In the genomic region with DNA sequence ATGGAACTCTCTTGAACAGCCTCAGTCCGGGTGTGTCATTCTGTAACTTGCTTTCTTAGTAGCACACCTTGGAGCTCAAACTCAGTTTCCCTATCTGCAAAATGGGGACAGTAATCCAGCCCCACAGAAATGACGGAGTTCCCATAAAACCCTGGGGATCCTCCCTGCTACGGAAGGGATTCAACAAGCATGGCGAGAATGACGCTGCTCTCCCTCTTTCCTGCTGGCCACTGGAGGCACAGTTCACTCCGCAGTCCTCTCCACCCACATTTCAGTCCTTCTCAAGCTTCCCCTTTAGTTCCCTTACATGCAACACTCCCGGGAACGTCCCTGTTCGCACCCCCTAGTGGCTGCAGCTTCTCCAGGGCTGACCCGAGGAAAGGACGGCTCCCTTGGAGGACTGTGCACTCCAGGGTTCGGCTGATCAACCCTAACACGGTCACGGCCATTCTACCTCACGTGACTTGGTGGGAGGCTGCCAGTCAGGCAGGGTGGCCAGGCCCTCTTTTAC, we compare ENCODE assay signal across 8 cellular contexts. TPM values are rescaled to one million over a fixed set of nuclear protein-coding genes. Genes with fewer than 3 reads are reported as not detected.
DNase-seq lines count a peak whose midpoint lies in the region; FAIRE-seq and TF ChIP-seq lines count a peak whose summit lies in the region.

No MANE protein-coding gene starts in this region.

- TF ChIP-seq RAD21 in H1 (IDR thresholded peaks at IDR 0.05 in 1 of 2, conservative IDR thresholded peaks at IDR 0.05 in 1 of 2; ENCODE audit: low read depth in 2 of 2, low read length in 2 of 2) = peak; percentile 56 to 67

- no peaks in the 10 kb centered on the region for H4K20me1 ChIP-seq in H1 (replicated peaks in 1 of 2; ENCODE audit: control insufficient read depth in 1 of 2, insufficient read depth in 2 of 2, low read length in 2 of 2)

- no peaks in the 10 kb centered on the region for H3K79me1 ChIP-seq in H1 (ENCODE audit: low read depth, low read length)

- peak overlapping the region; percentile 62; the same call in 1 of the 2 replicates for H4K8ac ChIP-seq in H1 (ENCODE audit: extremely low read depth, insufficient read depth, low read length)

- no peak overlapping the region; the same call in 1 of the 2 replicates for H2BK5ac ChIP-seq in H1 (ENCODE audit: low read depth, low read length)

- H3K27me3 ChIP-seq in Peyer's patch = no peaks in the 10 kb centered on the region
- no peaks in the 10 kb centered on the region for H3K27me3 ChIP-seq in H1 (replicated peaks in 1 of 4; ENCODE audit: control insufficient read depth in 3 of 4, extremely low read depth in 1 of 4, insufficient read depth in 3 of 4, low read length in 3 of 4)

- H4K91ac ChIP-seq in H1 (replicated peaks; ENCODE audit: insufficient read length, low read length) = peak overlapping the region; percentile 62

- DNase-seq in EH (ENCODE audit: low read depth) (peak; percentile 46), Peyer's patch (peak in 2 of 3 donors; percentile 82 to 84), H1 (ENCODE audit: low read depth in 1 of 2, low spot score in 2 of 2) (peak; percentile 79 to 89), mucosa of gallbladder (ENCODE audit: low spot score) (peak; percentile 49), DMS114 treated with DMSO at 0.1 percent for 48 hours (lab: John Stamatoyannopoulos, UW; ENCODE audit: unreplicated experiment) (no peak), NCI-H2029 treated with DMSO at 0.1 percent for 48 hours (lab: John Stamatoyannopoulos, UW) (no peak), frontal cortex (ENCODE audit: low spot score in 2 of 2) (no peak)
- no peak for DNase-seq in stimulated activated CD4-positive, alpha-beta T cell treated with anti-CD3 and anti-CD28 coated beads, Interleukin-2, amount 100 ng/mL, for 24 hours

- H3K36me3 ChIP-seq in Peyer's patch = peaks cover 0 to 8% (median 0%) of the 10 kb centered on the region in 3 donors
- H3K36me3 ChIP-seq in H1 (ENCODE audit: control insufficient read depth in 2 of 4, insufficient read depth in 4 of 4, low read length in 3 of 4) = no peaks in the 10 kb centered on the region

- H3K4me2 ChIP-seq in H1 (ENCODE audit: insufficient read depth in 1 of 2, low read depth in 2 of 2, low read length in 2 of 2) = peak overlapping the region in 1 of 2 experiments; percentile 39; a peak in 2 of 4 replicates

- peak overlapping the region; percentile 59; the same call in 1 of the 2 replicates for H2AFZ ChIP-seq in H1 (ENCODE audit: low read length)

- CTCF ChIA-PET in H1 (lab: Charles Lee; ENCODE audit: partially characterized antibody) = interaction anchor here (0.7 to 2.0 kb wide), 26 partner anchors 9 to 363 kb away, joined by 3 to 10 read pairs (median 4); no protein-coding TSS in a partner anchor

- H2BK12ac ChIP-seq in H1 (ENCODE audit: low read depth, low read length) = no peak overlapping the region; the same call in 1 of the 2 replicates

- H3K9ac ChIP-seq in H1 (replicated peaks in 1 of 4; ENCODE audit: extremely low read depth in 1 of 4, low read depth in 3 of 4, low read length in 3 of 4) = no peak overlapping the region

- H3K18ac ChIP-seq in H1 (ENCODE audit: extremely low read depth, low read length) = 0 out of 2 replicates have a peak overlapping the region, but pooled peaks have one; percentile 53

- no peak overlapping the region for H2BK120ac ChIP-seq in H1 (replicated peaks; ENCODE audit: low read depth, low read length)

- H2BK20ac ChIP-seq in H1 (ENCODE audit: low read length) = no peak overlapping the region

- no peak overlapping the region for H4K5ac ChIP-seq in H1 (ENCODE audit: insufficient read length, low read depth, low read length)

- H3K14ac ChIP-seq in H1 (ENCODE audit: insufficient read length) = no peak overlapping the region

- H2AK5ac ChIP-seq in H1 (ENCODE audit: low read depth, low read length) = no peak overlapping the region

- TF ChIP-seq POLR2A in Peyer's patch (IDR thresholded peaks at IDR 0.05) (no peak), H1 (IDR thresholded peaks at IDR 0.05; ENCODE audit: control extremely low read depth in 1 of 2, low read depth in 2 of 2, low read length in 2 of 2) (no peak)

- no peak overlapping the region for H3K4ac ChIP-seq in H1 (replicated peaks; ENCODE audit: insufficient read length, low read depth, low read length)

- peaks cover 0 to 19% (median 5%) of the 10 kb centered on the region in 4 donors for H3K4me1 ChIP-seq in Peyer's patch
- H3K4me1 ChIP-seq in H1 (replicated peaks in 1 of 4; ENCODE audit: control insufficient read depth in 3 of 4, insufficient read depth in 4 of 4, low read length in 3 of 4) = peaks cover 0 to 2% (median 0%) of the 10 kb centered on the region in 4 experiments; a peak in 3 of 7 replicates

- H3K27ac ChIP-seq in Peyer's patch (peak overlapping the region in 2 of 4 donors; percentile 9 to 53), H1 (ENCODE audit: low read depth, low read length) (no peak overlapping the region)

- TF ChIP-seq CTCF in Peyer's patch (IDR thresholded peaks at IDR 0.05) (peak in 3 of 6 experiments; percentile 62 to 75 (median 69)), H1 (IDR thresholded peaks at IDR 0.05; ENCODE audit: control extremely low read depth in 1 of 3, insufficient read depth in 1 of 3, low read depth in 1 of 3, low read length in 3 of 3) (peak; percentile 72 to 95 (median 82))

- no peaks in the 10 kb centered on the region for H3K79me2 ChIP-seq in H1 (ENCODE audit: control insufficient read depth in 1 of 2, insufficient read depth in 2 of 2, low read length in 2 of 2)

- TF ChIP-seq EP300 in H1 (IDR thresholded peaks at IDR 0.05; ENCODE audit: borderline replicate concordance in 1 of 2, low read depth in 2 of 2, low read length in 2 of 2) = no peak

- H2BK15ac ChIP-seq in H1 (ENCODE audit: low read length) = no peak overlapping the region

- H3K4me3 ChIP-seq in Peyer's patch (no peak overlapping the region), H1 (ENCODE audit: extremely low read depth in 1 of 4, insufficient read depth in 2 of 4, low read depth in 3 of 4, low read length in 4 of 4) (no peak overlapping the region; a peak in 1 of 8 replicates)

- POLR2A ChIA-PET in H1 (lab: Charles Lee; ENCODE audit: partially characterized antibody) = interaction anchor here (0.6 to 1.7 kb wide), 4 partner anchors 10 to 235 kb away, joined by 3 to 4 read pairs (median 4); no protein-coding TSS in a partner anchor

- no peaks in the 10 kb centered on the region for H3K23me2 ChIP-seq in H1 (ENCODE audit: low read depth, low read length)

- 26% methylated on average over 15 of the region's 15 CpGs; no CpG with 5 or more reads in 1 of the 2 experiments for WGBS in H1 (ENCODE audit: extremely low coverage in 1 of 2, insufficient coverage in 1 of 2, insufficient read length in 1 of 2, insufficient replicate concordance in 2 of 2, low coverage in 1 of 2, low lambda C conversion rate in 2 of 2, missing lambda C conversion rate in 1 of 2), 2 experiments

- H3K9me3 ChIP-seq in Peyer's patch (no peaks in the 10 kb centered on the region), H1 (ENCODE audit: insufficient read depth in 2 of 2, low read depth in 1 of 2, low read length in 1 of 2) (no peaks in the 10 kb centered on the region)

- no peak overlapping the region for H3K23ac ChIP-seq in H1 (ENCODE audit: insufficient read length)

- FAIRE-seq in H1 (lab: Jason Lieb, UNC) (peak; percentile 94), frontal cortex (lab: Jason Lieb, UNC) (no peak)

- no peak overlapping the region for H3K56ac ChIP-seq in H1 (replicated peaks; ENCODE audit: insufficient read length, low read depth, low read length)

TF ChIP-seq in H1, 55 proteins besides CTCF, POLR2A, EP300 and RAD21 (continues in another document):
- TF ChIP-seq SIN3A (conservative IDR thresholded peaks at IDR 0.05 in 1 of 2, IDR thresholded peaks at IDR 0.05 in 1 of 2; ENCODE audit: low read depth in 1 of 2, low read length in 2 of 2) (peak in 1 of 2 experiments; percentile 84; a peak in 2 of 4 replicates), CREB1 (IDR thresholded peaks at IDR 0.05) (peak; percentile 88), RBBP5 (IDR thresholded peaks at IDR 0.05; ENCODE audit: borderline replicate concordance, low read depth, low read length) (no peak), EGR1 (IDR thresholded peaks at IDR 0.05; ENCODE audit: borderline replicate concordance, low read depth, low read length) (peak; percentile 11; the same call in 1 of the 2 replicates), ASH2L (IDR thresholded peaks at IDR 0.05; ENCODE audit: low read length) (peak; percentile 31), JUND (IDR thresholded peaks at IDR 0.05; ENCODE audit: low read length) (peak; percentile 69), HDAC2 (IDR thresholded peaks at IDR 0.05; ENCODE audit: borderline replicate concordance in 1 of 2, low read depth in 2 of 2, low read length in 2 of 2) (peak in 1 of 2 experiments; percentile 100; a peak in 2 of 4 replicates), NRF1 (IDR thresholded peaks at IDR 0.05; ENCODE audit: low read depth, low read length) (no peak), GTF2F1 (IDR thresholded peaks at IDR 0.05; ENCODE audit: borderline replicate concordance, low read depth, low read length) (no peak), KDM1A (IDR thresholded peaks at IDR 0.05; ENCODE audit: borderline replicate concordance, low read length) (peak; percentile 100), KDM4A (IDR thresholded peaks at IDR 0.05; ENCODE audit: low read depth, low read length, severe bottlenecking) (no peak), YY1 (IDR thresholded peaks at IDR 0.05; ENCODE audit: low read depth, low read length) (peak; percentile 74), MAFK (IDR thresholded peaks at IDR 0.05; ENCODE audit: low read depth, low read length) (peak; percentile 38; the same call in 1 of the 2 replicates)
- TF ChIP-seq, protein P1, sequence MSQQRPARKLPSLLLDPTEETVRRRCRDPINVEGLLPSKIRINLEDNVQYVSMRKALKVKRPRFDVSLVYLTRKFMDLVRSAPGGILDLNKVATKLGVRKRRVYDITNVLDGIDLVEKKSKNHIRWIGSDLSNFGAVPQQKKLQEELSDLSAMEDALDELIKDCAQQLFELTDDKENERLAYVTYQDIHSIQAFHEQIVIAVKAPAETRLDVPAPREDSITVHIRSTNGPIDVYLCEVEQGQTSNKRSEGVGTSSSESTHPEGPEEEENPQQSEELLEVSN (IDR thresholded peaks at IDR 0.05) = no peak; the same call in 1 of the 2 replicates

RNA-seq across cellular contexts. Expression of gene RUNX3, which starts 20.6 kb away (rescaled TPM):
- 1 to 10 TPM; 2.1 to 9.9 (median 6.0) TPM for total RNA-seq in Peyer's patch
- 0.48 and 0.82 TPM in 2 replicates for total RNA-seq in H1 (2021; fragmentation: NEBNext Ultra II Directional; extraction: Animal tissue kit (Norgen Biotek cat#: 25700))
- polyA plus RNA-seq in H1 (2011; rRNA removed) = 0.49 and 0.62 TPM in 2 replicates
- polyA plus RNA-seq in H1 (2011; cell fraction: cytosol; rRNA removed) = 0.44 TPM
- polyA plus RNA-seq in H1 (2011; cell fraction: nucleus; rRNA removed) = 0.70 TPM
- 0.33 to 1.3 TPM (median 0.64 TPM) in 4 replicates for polyA plus RNA-seq in H1 (2012, experiment 1 of 2)
- 0.55 TPM for polyA plus RNA-seq in H1 (2012, experiment 2 of 2)
- polyA plus RNA-seq in H1 (2013, experiment 1 of 2) = 0.61 TPM
- polyA plus RNA-seq in H1 (2013, experiment 2 of 2) = 0.52 TPM
- polyA minus RNA-seq in H1 (2011; rRNA and poly(A)+ RNA removed) = 0.13 TPM in 1 of 2 replicates, not detected in the other
- polyA minus RNA-seq in H1 (2011; cell fraction: cytosol; rRNA and poly(A)+ RNA removed) = 1.5 TPM
- polyA minus RNA-seq in H1 (2011; cell fraction: nucleus; rRNA and poly(A)+ RNA removed) = 0.30 TPM
- total RNA-seq in mucosa of gallbladder = 7.4 TPM
- total RNA-seq in frontal cortex = not detected

Comparison
In these comparisons a context has a peak if more than half of its experiments do, and no peak if none do; other contexts are left out.
1. DNase-seq: peak in EH (single experiment), Peyer's patch (2 of 3), H1 (2 of 2) and mucosa of gallbladder (single experiment); none in DMS114 treated with DMSO at 0.1 percent for 48 hours (single experiment), NCI-H2029 treated with DMSO at 0.1 percent for 48 hours (single experiment), stimulated activated CD4-positive, alpha-beta T cell treated with anti-CD3 and anti-CD28 coated beads, Interleukin-2, amount 100 ng/mL, for 24 hours (0 of 2) and frontal cortex (0 of 2).